8 cellular contexts compared by ENCODE assay signal in the genomic region with DNA sequence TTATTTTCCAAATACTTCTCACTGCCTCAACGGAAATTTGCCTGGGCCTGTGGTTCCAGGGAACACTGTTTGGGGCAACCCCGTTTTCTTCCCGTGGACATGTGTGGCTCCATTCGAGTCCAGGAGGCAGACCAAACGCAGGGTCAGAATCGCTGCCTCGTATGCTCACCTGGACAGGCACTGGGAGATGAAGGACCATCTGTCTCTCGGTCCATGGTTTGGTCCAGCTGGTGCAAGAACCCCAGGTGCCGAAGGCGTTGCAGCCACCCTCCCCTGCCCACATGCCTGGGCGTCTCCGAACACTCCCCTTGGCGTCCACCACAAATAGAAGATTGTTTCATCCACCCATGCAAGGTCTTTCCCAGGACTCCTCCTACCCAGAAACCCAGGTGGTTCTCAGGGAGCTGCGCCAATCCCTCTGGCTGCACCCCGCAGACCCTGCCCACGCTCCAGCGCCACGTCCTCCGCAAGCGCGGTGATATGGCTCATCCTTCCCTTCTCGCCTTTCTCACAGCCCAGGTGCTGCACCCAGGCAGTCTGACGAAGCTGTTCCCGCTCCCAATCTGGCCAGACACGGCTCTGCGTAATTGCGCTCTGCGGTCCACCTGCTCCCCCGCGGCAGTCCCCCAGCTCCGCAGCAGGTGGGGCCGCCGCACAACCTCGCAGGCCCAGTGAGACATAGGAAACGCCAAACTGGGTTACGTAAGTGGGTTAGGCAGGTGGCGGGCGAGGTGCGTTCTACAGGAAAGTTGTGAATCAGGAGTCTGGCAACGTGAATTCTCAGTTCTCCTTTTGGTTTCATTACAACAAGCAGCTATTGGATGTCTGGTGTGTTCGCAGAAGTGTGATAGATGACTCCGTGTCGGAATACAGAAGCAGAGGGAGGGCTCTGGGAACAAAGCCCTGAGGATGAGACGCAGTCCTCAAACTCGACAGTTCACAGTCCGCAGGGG.
DNase-seq lines count a peak whose midpoint lies in the region; ATAC-seq and TF ChIP-seq lines count a peak whose summit lies in the region.

No MANE protein-coding gene starts in this region.

- CTCF ChIA-PET in AG04449 (lab: Yijun Ruan, JAX): interaction anchor here (2.2 kb wide), 1 partner anchor 9 kb away, joined by 7 read pairs; no protein-coding TSS in a partner anchor

- H3K27ac ChIP-seq in caudate nucleus (ENCODE audit: low read depth, low read length): no peak overlapping the region

- no peak for DNase-seq in AG04449 (ENCODE audit: low read depth, low spot score)
- DNase-seq in NCI-H526 treated with DMSO at 0.1 percent for 48 hours (lab: John Stamatoyannopoulos, UW): peak; percentile 70
- peak in 49 of 61 donors; percentile 7 to 94 (median 48) for DNase-seq in caudate nucleus (lab: John Stamatoyannopoulos, UW)
- peak; percentile 95 for DNase-seq in kidney tubule cell (ENCODE audit: low spot score)
- DNase-seq in stimulated activated CD4-positive, alpha-beta T cell treated with anti-CD3 and anti-CD28 coated beads, Interleukin-2, amount 100 ng/mL, for 48 hours: peak; percentile 3 to 17
- no peak for DNase-seq in central memory CD4-positive, alpha-beta T cell

- ATAC-seq in GM18907 (IDR thresholded peaks at IDR 0.05; ENCODE audit: unreplicated experiment) (peak; percentile 87), HG03159 (IDR thresholded peaks at IDR 0.05; ENCODE audit: unreplicated experiment) (peak; percentile 88)

- H3K4me3 ChIP-seq in AG04449 (ENCODE audit: low read depth, low read length): peak overlapping the region; percentile 46

- POLR2A ChIA-PET in AG04449 (lab: Yijun Ruan, JAX): no interaction called here

- TF ChIP-seq CTCF in AG04449 (IDR thresholded peaks at IDR 0.05; ENCODE audit: insufficient read depth, low read length, missing control alignments): peak; percentile 6

Comparison
In these comparisons a context has a peak if more than half of its experiments do, and no peak if none do; other contexts are left out.
1. DNase-seq: peak in NCI-H526 treated with DMSO at 0.1 percent for 48 hours (single experiment), caudate nucleus (49 of 61), kidney tubule cell (single experiment) and stimulated activated CD4-positive, alpha-beta T cell treated with anti-CD3 and anti-CD28 coated beads, Interleukin-2, amount 100 ng/mL, for 48 hours (2 of 2); none in AG04449 (single experiment) and central memory CD4-positive, alpha-beta T cell (single experiment).